In genomic region chr10:69696073-69696731, GRCh38 we compare ENCODE assay signal across 9 cellular contexts.
DNase-seq lines count a peak whose midpoint lies in the region; FAIRE-seq and TF ChIP-seq lines count a peak whose summit lies in the region.
"Had no signal": no experiment of that assay in that cellular context is flagged by ENCODE, and none has a peak within 500 bp of the region (broad histone marks: within the 10 kb centered on the region; RNA-seq: fewer than 3 reads in every experiment).

No MANE protein-coding gene starts in this region.

- H3K27me3 ChIP-seq in astrocyte (ENCODE audit: insufficient read depth, low read length): peaks cover 14% of the 10 kb centered on the region
- peaks cover 8% of the 10 kb centered on the region for H3K27me3 ChIP-seq in keratinocyte (ENCODE audit: control insufficient read depth, extremely low read depth, insufficient read depth, low read length)
- H3K27me3 ChIP-seq: BLaER1 treated with 17β-estradiol and CSF1 and Interleukin-3, amounts not matched to agents 10 nM and 100 nM had no signal

- DNase-seq in NCI-H2029 (lab: John Stamatoyannopoulos, UW) (peak; percentile 8), NCI-H2029 treated with DMSO at 0.1 percent for 48 hours (lab: John Stamatoyannopoulos, UW) (no peak), LNCaP clone FGC (ENCODE audit: low read depth) (no peak), astrocyte (ENCODE audit: low read depth) (peak; percentile 90), keratinocyte (ENCODE audit: low read depth, low spot score) (no peak), GM19238 (ENCODE audit: insufficient read length, low spot score) (no peak), posterior cingulate gyrus (no peak), head of caudate nucleus (no peak)

- FAIRE-seq in astrocyte (lab: Jason Lieb, UNC) (peak; percentile 85), keratinocyte (lab: Jason Lieb, UNC) (no peak)

- no peak overlapping the region for H2AFZ ChIP-seq in astrocyte (ENCODE audit: low read depth, low read length)
- no peak overlapping the region for H2AFZ ChIP-seq in keratinocyte (ENCODE audit: control insufficient read depth, low read length)

- peak overlapping the region; percentile 81 for H3K27ac Mint-ChIP-seq in astrocyte (ENCODE audit: unreplicated experiment)

- intact Hi-C loops in posterior cingulate gyrus (cut with DNase I) (no loop called here), head of caudate nucleus (cut with DNase I) (no loop called here)

- no peaks in the 10 kb centered on the region for H3K9me3 Mint-ChIP-seq in astrocyte (ENCODE audit: unreplicated experiment)

- H3K4me3 Mint-ChIP-seq in astrocyte (ENCODE audit: unreplicated experiment): no peak overlapping the region

- H3K4me1 ChIP-seq in astrocyte (ENCODE audit: insufficient read depth, low read length) (no peaks in the 10 kb centered on the region), keratinocyte (ENCODE audit: control insufficient read depth, extremely low read depth, insufficient read depth, low read length) (no peaks in the 10 kb centered on the region)

- H3K4me2 ChIP-seq in astrocyte (ENCODE audit: low read length): peak overlapping the region; percentile 19
- no peak overlapping the region for H3K4me2 ChIP-seq in keratinocyte (ENCODE audit: control insufficient read depth, extremely low read depth, insufficient read depth, low read depth, low read length)
- H3K4me2 ChIP-seq: BLaER1 treated with 17β-estradiol and CSF1 and Interleukin-3, amounts not matched to agents 10 nM and 100 nM had no signal

- no peaks in the 10 kb centered on the region for H3K9me1 ChIP-seq in keratinocyte (ENCODE audit: control insufficient read depth, extremely low read depth, insufficient read depth, low read length)

- H3K4me3 ChIP-seq in LNCaP clone FGC (ENCODE audit: low read depth, low read length) (no peak overlapping the region), astrocyte (ENCODE audit: insufficient read depth, low read depth, low read length) (no peak overlapping the region), keratinocyte (ENCODE audit: control insufficient read depth in 2 of 3, extremely low read depth in 1 of 3, insufficient read depth in 2 of 3, low read depth in 1 of 3, low read length in 3 of 3) (no peak overlapping the region)
- H3K4me3 ChIP-seq: BLaER1 treated with 17β-estradiol and CSF1 and Interleukin-3, amounts not matched to agents 10 nM and 100 nM had no signal

- TF ChIP-seq CTCF in LNCaP clone FGC (IDR thresholded peaks at IDR 0.05; ENCODE audit: control insufficient read depth, extremely low read depth, insufficient read depth): peak; percentile 61
- peak; percentile 71 for TF ChIP-seq CTCF in astrocyte (IDR thresholded peaks at IDR 0.05; ENCODE audit: insufficient read depth, low read depth, low read length)
- TF ChIP-seq CTCF in keratinocyte (optimal IDR thresholded peaks at IDR 0.05 in 1 of 3, IDR thresholded peaks at IDR 0.05 in 1 of 3, conservative IDR thresholded peaks at IDR 0.05 in 1 of 3; ENCODE audit: extremely low read depth in 1 of 3, insufficient read depth in 2 of 3, low read length in 3 of 3): peak; percentile 34 to 57 (median 46)

- H4K20me1 ChIP-seq in astrocyte (ENCODE audit: insufficient read depth, low read length) (no peaks in the 10 kb centered on the region), keratinocyte (ENCODE audit: control insufficient read depth, extremely low read depth, insufficient read depth, low read length) (no peaks in the 10 kb centered on the region)
- H4K20me1 ChIP-seq: BLaER1 treated with 17β-estradiol and CSF1 and Interleukin-3, amounts not matched to agents 10 nM and 100 nM had no signal

- H3K27me3 Mint-ChIP-seq in astrocyte (ENCODE audit: low read depth, unreplicated experiment): peaks cover 29% of the 10 kb centered on the region

- no peaks in the 10 kb centered on the region for H3K79me2 ChIP-seq in astrocyte (ENCODE audit: insufficient read depth, low read length)
- no peaks in the 10 kb centered on the region for H3K79me2 ChIP-seq in keratinocyte (ENCODE audit: control insufficient read depth, insufficient read depth, low read length)

- H3K36me3 Mint-ChIP-seq in astrocyte (ENCODE audit: low read depth, unreplicated experiment): no peaks in the 10 kb centered on the region

- peak overlapping the region; percentile 28 for H3K27ac ChIP-seq in astrocyte (ENCODE audit: low read depth, low read length)
- no peak overlapping the region for H3K27ac ChIP-seq in keratinocyte (ENCODE audit: control insufficient read depth, insufficient read depth, low read length)

- H3K9ac ChIP-seq in astrocyte (ENCODE audit: low read length) (no peak overlapping the region), keratinocyte (ENCODE audit: control insufficient read depth, extremely low read depth, insufficient read depth, low read length) (no peak overlapping the region)
- H3K9ac ChIP-seq: BLaER1 treated with 17β-estradiol and CSF1 and Interleukin-3, amounts not matched to agents 10 nM and 100 nM had no signal

- no peaks in the 10 kb centered on the region for H3K36me3 ChIP-seq in astrocyte (ENCODE audit: insufficient read depth, low read length)
- H3K36me3 ChIP-seq in keratinocyte (ENCODE audit: control insufficient read depth in 2 of 2, extremely low read depth in 1 of 2, insufficient read depth in 2 of 2, low read length in 2 of 2): no peaks in the 10 kb centered on the region
- H3K36me3 ChIP-seq: BLaER1 treated with 17β-estradiol and CSF1 and Interleukin-3, amounts not matched to agents 10 nM and 100 nM had no signal

- dilution Hi-C loops in keratinocyte (cut with MboI; ENCODE audit: extremely low pct_ligation_motif_present, low sequenced_read_pairs): no loop called here

- H3K4me1 Mint-ChIP-seq in astrocyte (ENCODE audit: low read depth, unreplicated experiment): no peaks in the 10 kb centered on the region

- H3K9me3 ChIP-seq in astrocyte (ENCODE audit: insufficient read depth, low read depth, low read length) (no peaks in the 10 kb centered on the region), keratinocyte (ENCODE audit: control insufficient read depth, low read depth, low read length) (no peaks in the 10 kb centered on the region)

Comparison
In these comparisons a context has a peak if more than half of its experiments do, and no peak if none do; other contexts are left out.
1. DNase-seq: peak in NCI-H2029 (single experiment) and astrocyte (single experiment); none in NCI-H2029 treated with DMSO at 0.1 percent for 48 hours (single experiment), LNCaP clone FGC (single experiment), keratinocyte (single experiment), GM19238 (single experiment), posterior cingulate gyrus (0 of 10) and head of caudate nucleus (0 of 42).
2. Peak in every context shown above with its lines, with median percentiles within 50 percentile points of each other: CTCF ChIP-seq.